In genomic region chr12:66861157-66861750, GRCh38 we compare ENCODE assay signal across 8 cellular contexts.
DNase-seq lines count a peak whose midpoint lies in the region; ATAC-seq, FAIRE-seq and TF ChIP-seq lines count a peak whose summit lies in the region.

No MANE protein-coding gene starts in this region.

- no peak overlapping the region for H3K9ac ChIP-seq in HCT116 (ENCODE audit: low read length)
- no peak overlapping the region for H3K9ac ChIP-seq in HepG2 (ENCODE audit: insufficient read depth, low read depth, low read length)

- H3K4me3 ChIP-seq in HCT116 (replicated peaks in 1 of 2; ENCODE audit: low read depth in 1 of 2, low read length in 2 of 2) (no peak overlapping the region), HepG2 (replicated peaks in 1 of 3; ENCODE audit: insufficient read depth in 1 of 3, low read depth in 2 of 3, low read length in 3 of 3) (no peak overlapping the region)

- H3K4me1 ChIP-seq in HCT116 (ENCODE audit: control insufficient read depth in 1 of 2, insufficient read depth in 2 of 2, low read length in 2 of 2) (no peaks in the 10 kb centered on the region), HepG2 (ENCODE audit: insufficient read depth, low read length) (no peaks in the 10 kb centered on the region)

- no peaks in the 10 kb centered on the region for H4K20me1 ChIP-seq in HCT116 (ENCODE audit: insufficient read depth)
- no peaks in the 10 kb centered on the region for H4K20me1 ChIP-seq in HepG2 (ENCODE audit: insufficient read depth, low read length)

- peak; percentile 86 for FAIRE-seq in G401.6 (lab: Jason Lieb, UNC)
- FAIRE-seq in HepG2 (lab: Jason Lieb, UNC): peak; percentile 78

- TF ChIP-seq EP300 in HepG2 (IDR thresholded peaks at IDR 0.05; ENCODE audit: low read depth in 2 of 2, low read length in 2 of 2): no peak
- TF ChIP-seq EP300 in HepG2 (CRISPR knock-in tag; IDR thresholded peaks at IDR 0.05; ENCODE audit: borderline replicate concordance): no peak

- no peaks in the 10 kb centered on the region for H3K9me2 ChIP-seq in HCT116 (ENCODE audit: insufficient read depth)

- in situ Hi-C loops in HepG2 (cut with HindIII; ENCODE audit: extremely low pct_ligation_motif_present, low pct_unique_long_range_greater_than_20kb): loop anchor here (5.0 kb wide), 1 partner anchor 174 kb away; no protein-coding TSS in a partner anchor

- CTCF ChIA-PET in HCT116 (lab: Charles Lee): no interaction called here
- CTCF ChIA-PET in HepG2 (lab: Yijun Ruan, JAX; ENCODE audit: low intra/inter-chr PET ratio, low total read pairs): interaction anchor here (1.3 kb wide), 1 partner anchor 172 kb away, joined by 14 read pairs; no protein-coding TSS in a partner anchor

- DNase-seq in HCT116 (ENCODE audit: low read depth, low spot score) (peak; percentile 23), NCI-H2029 (lab: John Stamatoyannopoulos, UW) (peak; percentile 44), cerebellar cortex (ENCODE audit: low spot score) (peak; percentile 61), HepG2 (ENCODE audit: low spot score) (peak; percentile 31)
- peak; percentile 34 for DNase-seq in activated CD4-positive, CD25-positive, alpha-beta regulatory T cell treated with anti-CD3 and anti-CD28 coated beads, Interleukin-2, amount 50 U/mL, for 16 hours (ENCODE audit: low read depth, low spot score)
- DNase-seq in stimulated activated CD4-positive, alpha-beta T cell treated with anti-CD3 and anti-CD28 coated beads, Interleukin-4, amount 100 ng/mL, for 48 hours (ENCODE audit: low read depth in 2 of 2): peak; percentile 34 to 57

- intact Hi-C loops in HCT116 (cut with micrococcal nuclease) (loop anchor here (1.0 to 10.0 kb wide), 2 partner anchors 173 to 506 kb away; no protein-coding TSS in a partner anchor), HepG2 (cut with micrococcal nuclease; ENCODE audit: unreplicated experiment) (loop anchor here (1.0 kb wide), 1 partner anchor 172 kb away; no protein-coding TSS in a partner anchor)

- POLR2A ChIA-PET in HCT116 (lab: Charles Lee): no interaction called here
- POLR2A ChIA-PET in HepG2 (lab: Yijun Ruan, JAX): no interaction called here

- H3K36me3 ChIP-seq in HCT116 (ENCODE audit: control insufficient read depth in 1 of 2, insufficient read depth in 2 of 2, low read length in 2 of 2) (no peaks in the 10 kb centered on the region), HepG2 (replicated peaks in 1 of 2; ENCODE audit: control insufficient read depth in 1 of 2, insufficient read depth in 2 of 2, low read length in 2 of 2) (no peaks in the 10 kb centered on the region)

- TF ChIP-seq CTCF in HCT116 (IDR thresholded peaks at IDR 0.05 in 2 of 3, conservative IDR thresholded peaks at IDR 0.05 in 1 of 3; ENCODE audit: borderline replicate concordance in 1 of 3, insufficient read depth in 1 of 3, low read depth in 2 of 3, low read length in 2 of 3): peak; percentile 65 to 92 (median 87)
- TF ChIP-seq CTCF in HepG2 (CRISPR knock-in tag; IDR thresholded peaks at IDR 0.05): peak; percentile 77

- no peaks in the 10 kb centered on the region for H3K9me3 ChIP-seq in HCT116 (ENCODE audit: control insufficient read depth in 1 of 2, insufficient read depth in 1 of 2, low read depth in 1 of 2, low read length in 2 of 2)
- no peaks in the 10 kb centered on the region for H3K9me3 ChIP-seq in HepG2 (ENCODE audit: low read length)

- peaks cover 13% of the 10 kb centered on the region; the same call in 1 of the 2 replicates for H3K27me3 ChIP-seq in HCT116 (ENCODE audit: insufficient read depth, low read length)
- H3K27me3 ChIP-seq in HepG2 (ENCODE audit: control insufficient read depth in 1 of 2, insufficient read depth in 2 of 2, low read length in 2 of 2): no peaks in the 10 kb centered on the region

- WGBS in HepG2 (ENCODE audit: low lambda C conversion rate): 2% methylated on average over 3 of the region's 3 CpGs

- BruUV-seq in HCT116 (replicated peaks; lab: Mats Ljungman, UMichigan) (no TSS peak), HepG2 (replicated peaks; lab: Mats Ljungman, UMichigan) (no TSS peak)

- H3K79me2 ChIP-seq in HCT116 (ENCODE audit: insufficient read depth, low read length) (no peaks in the 10 kb centered on the region), HepG2 (ENCODE audit: insufficient read depth, low read length) (no peaks in the 10 kb centered on the region)

- TF ChIP-seq POLR2A in HCT116 (IDR thresholded peaks at IDR 0.05; ENCODE audit: borderline replicate concordance, extremely low read depth, insufficient read depth, insufficient read length): no peak
- no peak for TF ChIP-seq POLR2A in HepG2 (IDR thresholded peaks at IDR 0.05; ENCODE audit: insufficient read depth in 1 of 2, low read depth in 2 of 2, low read length in 2 of 2)

- H3K4me2 ChIP-seq in HCT116 (ENCODE audit: low read length) (no peak overlapping the region), HepG2 (ENCODE audit: low read depth, low read length) (no peak overlapping the region)

- no peak overlapping the region for H3K27ac ChIP-seq in HCT116 (ENCODE audit: low read depth, low read length)
- no peak overlapping the region for H3K27ac ChIP-seq in HepG2 (ENCODE audit: extremely low read length, insufficient read depth, low read length)

- TF ChIP-seq RAD21 in HCT116 (IDR thresholded peaks at IDR 0.05; ENCODE audit: low read depth): peak; percentile 74
- no peak for TF ChIP-seq RAD21 in HepG2 (CRISPR knock-in tag; IDR thresholded peaks at IDR 0.05)

- RAD21 ChIA-PET in HCT116 (lab: Charles Lee; ENCODE audit: low non-redundant PET in 1 of 2, low total read pairs in 2 of 2, uncharacterized antibody in 2 of 2, unreplicated experiment in 2 of 2): no interaction called here

- peak; percentile 46; the same call in 1 of the 2 replicates for ATAC-seq in HCT116
- 0 out of 3 replicates have a peak, but pooled peaks have one; percentile 26 for ATAC-seq in HepG2
- ATAC-seq in HG02981 (IDR thresholded peaks at IDR 0.05; ENCODE audit: unreplicated experiment): no peak

- H2AFZ ChIP-seq in HCT116 (ENCODE audit: low read depth, low read length, poor library complexity, severe bottlenecking) (no peak overlapping the region), HepG2 (ENCODE audit: low read length) (no peak overlapping the region)

TF ChIP-seq in HCT116, 20 proteins besides CTCF, POLR2A, EP300 and RAD21 (continues in another document):
- no peak for TF ChIP-seq EZH2phosphoT487 (IDR thresholded peaks at IDR 0.05; ENCODE audit: borderline replicate concordance)
- no peak for TF ChIP-seq SP1 (IDR thresholded peaks at IDR 0.05; ENCODE audit: low read depth)
- no peak for TF ChIP-seq FOSL1 (IDR thresholded peaks at IDR 0.05; ENCODE audit: low read depth)
- TF ChIP-seq, protein P1, sequence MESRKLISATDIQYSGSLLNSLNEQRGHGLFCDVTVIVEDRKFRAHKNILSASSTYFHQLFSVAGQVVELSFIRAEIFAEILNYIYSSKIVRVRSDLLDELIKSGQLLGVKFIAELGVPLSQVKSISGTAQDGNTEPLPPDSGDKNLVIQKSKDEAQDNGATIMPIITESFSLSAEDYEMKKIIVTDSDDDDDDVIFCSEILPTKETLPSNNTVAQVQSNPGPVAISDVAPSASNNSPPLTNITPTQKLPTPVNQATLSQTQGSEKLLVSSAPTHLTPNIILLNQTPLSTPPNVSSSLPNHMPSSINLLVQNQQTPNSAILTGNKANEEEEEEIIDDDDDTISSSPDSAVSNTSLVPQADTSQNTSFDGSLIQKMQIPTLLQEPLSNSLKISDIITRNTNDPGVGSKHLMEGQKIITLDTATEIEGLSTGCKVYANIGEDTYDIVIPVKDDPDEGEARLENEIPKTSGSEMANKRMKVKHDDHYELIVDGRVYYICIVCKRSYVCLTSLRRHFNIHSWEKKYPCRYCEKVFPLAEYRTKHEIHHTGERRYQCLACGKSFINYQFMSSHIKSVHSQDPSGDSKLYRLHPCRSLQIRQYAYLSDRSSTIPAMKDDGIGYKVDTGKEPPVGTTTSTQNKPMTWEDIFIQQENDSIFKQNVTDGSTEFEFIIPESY (IDR thresholded peaks at IDR 0.05; ENCODE audit: extremely low read depth, insufficient replicate concordance, low read length): no peak
- TF ChIP-seq ZNF274 (IDR thresholded peaks at IDR 0.05; ENCODE audit: low read depth, low read length): no peak

TF ChIP-seq in HepG2, 621 proteins besides CTCF, POLR2A, EP300 and RAD21 (continues in another document):
- TF ChIP-seq NFE2L1 (CRISPR knock-in tag; IDR thresholded peaks at IDR 0.05; ENCODE audit: borderline replicate concordance): no peak
- peak; percentile 83 for TF ChIP-seq BCL6 (CRISPR knock-in tag; IDR thresholded peaks at IDR 0.05)
- TF ChIP-seq, protein P2, sequence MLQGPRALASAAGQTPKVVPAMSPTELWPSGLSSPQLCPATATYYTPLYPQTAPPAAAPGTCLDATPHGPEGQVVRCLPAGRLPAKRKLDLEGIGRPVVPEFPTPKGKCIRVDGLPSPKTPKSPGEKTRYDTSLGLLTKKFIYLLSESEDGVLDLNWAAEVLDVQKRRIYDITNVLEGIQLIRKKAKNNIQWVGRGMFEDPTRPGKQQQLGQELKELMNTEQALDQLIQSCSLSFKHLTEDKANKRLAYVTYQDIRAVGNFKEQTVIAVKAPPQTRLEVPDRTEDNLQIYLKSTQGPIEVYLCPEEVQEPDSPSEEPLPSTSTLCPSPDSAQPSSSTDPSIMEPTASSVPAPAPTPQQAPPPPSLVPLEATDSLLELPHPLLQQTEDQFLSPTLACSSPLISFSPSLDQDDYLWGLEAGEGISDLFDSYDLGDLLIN (CRISPR knock-in tag; IDR thresholded peaks at IDR 0.05; ENCODE audit: borderline replicate concordance): no peak
- no peak for TF ChIP-seq ZNF230 (CRISPR knock-in tag; IDR thresholded peaks at IDR 0.05)
- no peak for TF ChIP-seq RFXANK (CRISPR knock-in tag; IDR thresholded peaks at IDR 0.05)
- no peak for TF ChIP-seq ZBTB20 (CRISPR knock-in tag; IDR thresholded peaks at IDR 0.05; ENCODE audit: borderline replicate concordance, low read depth)
- no peak for TF ChIP-seq ZFP37 (CRISPR knock-in tag; IDR thresholded peaks at IDR 0.05; ENCODE audit: borderline replicate concordance)
- no peak for TF ChIP-seq RFX1 (IDR thresholded peaks at IDR 0.05)
- no peak for TF ChIP-seq SRY (CRISPR knock-in tag; IDR thresholded peaks at IDR 0.05)
- TF ChIP-seq RBM22 (optimal IDR thresholded peaks at IDR 0.05; ENCODE audit: low read length): no peak
- peak; percentile 67 for TF ChIP-seq SMC3 (IDR thresholded peaks at IDR 0.05; ENCODE audit: low read length)
- no peak for TF ChIP-seq NONO (IDR thresholded peaks at IDR 0.05)
- no peak for TF ChIP-seq NONO (CRISPR knock-in tag; conservative IDR thresholded peaks at IDR 0.05)
- TF ChIP-seq ZKSCAN8 (CRISPR knock-in tag; IDR thresholded peaks at IDR 0.05; ENCODE audit: borderline replicate concordance): no peak
